In genomic region chr5:53917095-53917494, GRCh38 we compare ENCODE assay signal across 15 cellular contexts.
A peak's percentile ranks its signal among the peaks of the same experiment; 100 is the strongest.
DNase-seq lines count a peak whose midpoint lies in the region; ATAC-seq, FAIRE-seq and TF ChIP-seq lines count a peak whose summit lies in the region.
"Had no signal": no experiment of that assay in that cellular context is flagged by ENCODE, and none has a peak within 500 bp of the region (broad histone marks: within the 10 kb centered on the region; RNA-seq: fewer than 3 reads in every experiment).

No MANE protein-coding gene starts in this region.

- H3K27me3 ChIP-seq in bronchial epithelial cell (ENCODE audit: control insufficient read depth, insufficient read depth, low read length) = no peaks in the 10 kb centered on the region
- H3K27me3 ChIP-seq in spleen (replicated peaks in 1 of 7) = no peaks in the 10 kb centered on the region
- H3K27me3 ChIP-seq: dorsolateral prefrontal cortex, tibial nerve had no signal

- ATAC-seq in HG02870 (IDR thresholded peaks at IDR 0.05; ENCODE audit: unreplicated experiment) = no peak
- ATAC-seq: activated CD8-positive, alpha-beta T cell treated with anti-CD3 and anti-CD28 coated beads, Interleukin-2, amount 10 ng/mL, durations not matched to agents 7 days and 5 days; sciatic nerve had no signal

- no peak overlapping the region for H3K4me3 ChIP-seq in bronchial epithelial cell (ENCODE audit: low read depth, low read length)
- no peak overlapping the region for H3K4me3 ChIP-seq in spleen
- H3K4me3 ChIP-seq: dorsolateral prefrontal cortex, tibial nerve had no signal

- H3K36me3 ChIP-seq in bronchial epithelial cell (ENCODE audit: control insufficient read depth, insufficient read depth, low read length) (no peaks in the 10 kb centered on the region), spleen (no peaks in the 10 kb centered on the region)
- H3K36me3 ChIP-seq: tibial nerve had no signal

- DNase-seq in AG20443 (ENCODE audit: low spot score) = peak; percentile 36
- peak; percentile 62 for DNase-seq in HTR-8/SVneo (ENCODE audit: insufficient read length, low spot score)
- peak; percentile 49 for DNase-seq in bronchial epithelial cell (ENCODE audit: low read depth)
- peak; percentile 50 for DNase-seq in kidney tubule cell (ENCODE audit: low spot score)
- no peak for DNase-seq in DMS 273 (lab: John Stamatoyannopoulos, UW; ENCODE audit: unreplicated experiment)
- no peak for DNase-seq in spleen
- DNase-seq in SKM-1 treated with dmso at 0.1 percent for 144 hours (lab: John Stamatoyannopoulos, UW; ENCODE audit: unreplicated experiment) = no peak
- DNase-seq: activated CD8-positive, alpha-beta T cell treated with anti-CD3 and anti-CD28 coated beads, Interleukin-2, amount 10 ng/mL, durations not matched to agents 7 days and 5 days; activated naive CD4-positive, alpha-beta T cell treated with anti-CD3 and anti-CD28 coated beads for 36 hours; dorsolateral prefrontal cortex; NCI-H69; T-helper 1 cell had no signal

- H3K4me1 ChIP-seq in spleen = no peaks in the 10 kb centered on the region

- no peaks in the 10 kb centered on the region for H3K9me3 ChIP-seq in spleen
- H3K9me3 ChIP-seq: tibial nerve had no signal

- TF ChIP-seq CTCF in bronchial epithelial cell (IDR thresholded peaks at IDR 0.05; ENCODE audit: insufficient read depth, low read length, severe bottlenecking) (peak; percentile 12), spleen (IDR thresholded peaks at IDR 0.05 in 8 of 11, conservative IDR thresholded peaks at IDR 0.05 in 3 of 11) (no peak)

- H3K27ac ChIP-seq in spleen = no peak overlapping the region
- H3K27ac ChIP-seq: dorsolateral prefrontal cortex, tibial nerve had no signal

- intact Hi-C loops in spleen (cut with DNase I; ENCODE audit: low total_unique reads) = no loop called here

- FAIRE-seq in HTR-8/SVneo (lab: Jason Lieb, UNC) (peak; percentile 77), bronchial epithelial cell (lab: Jason Lieb, UNC) (no peak)

- no peak for TF ChIP-seq POLR2A in spleen (IDR thresholded peaks at IDR 0.05)

Comparison
In these comparisons a context has a peak if more than half of its experiments do, and no peak if none do; other contexts are left out.
1. DNase-seq: peak in AG20443 (single experiment), HTR-8/SVneo (single experiment), bronchial epithelial cell (single experiment) and kidney tubule cell (single experiment); none in DMS 273 (single experiment), spleen (single experiment) and SKM-1 treated with dmso at 0.1 percent for 144 hours (single experiment).